In the genomic region with DNA sequence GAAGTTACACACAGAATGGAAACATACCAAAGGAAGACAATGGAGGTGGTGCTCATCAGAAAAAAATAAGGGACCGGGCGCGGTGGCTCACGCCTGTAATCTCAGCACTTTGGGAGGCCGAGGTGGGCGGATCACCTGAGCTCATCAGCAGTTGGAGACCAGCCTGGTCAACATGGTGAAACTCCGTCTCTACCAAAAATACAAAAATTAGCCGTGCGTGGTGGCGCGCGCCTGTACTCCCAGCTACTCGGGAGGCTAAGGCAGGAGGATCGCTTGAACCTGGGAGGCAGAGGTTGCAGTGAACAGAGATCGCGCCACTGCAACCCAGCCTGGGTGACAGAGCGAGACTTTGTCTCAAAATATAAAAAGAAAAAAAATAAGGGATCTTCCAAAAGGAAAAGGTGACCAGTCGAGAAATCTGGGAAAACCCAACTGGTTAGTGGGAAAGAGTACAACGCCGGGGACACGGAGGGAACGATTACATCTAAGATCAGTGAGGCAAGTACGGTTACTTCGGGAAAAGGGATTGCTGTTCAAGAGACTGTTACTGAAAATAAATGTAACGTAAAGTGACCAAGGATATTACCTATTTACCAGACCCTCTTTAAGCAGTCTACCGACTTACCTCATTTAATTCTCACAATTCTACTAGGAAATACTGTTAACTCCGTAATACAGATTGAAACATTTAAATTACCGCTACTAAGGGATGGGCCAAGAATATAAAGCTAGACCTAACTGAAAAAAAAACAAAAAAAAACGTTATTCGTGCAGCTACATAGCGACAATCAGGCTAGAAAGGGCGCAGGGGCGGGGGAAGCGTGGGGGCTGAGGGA, we compare ENCODE assay signal across 8 cellular contexts. TPM values are rescaled to one million over a fixed set of nuclear protein-coding genes. Genes with fewer than 3 reads are reported as not detected.
DNase-seq lines count a peak whose midpoint lies in the region; ATAC-seq and TF ChIP-seq lines count a peak whose summit lies in the region.

No MANE protein-coding gene starts in this region.

- peaks cover 7% of the 10 kb centered on the region; the same call in 1 of the 2 replicates for H3F3A ChIP-seq in SU-DHL-6 (ENCODE audit: insufficient read depth)

- H3K4me1 ChIP-seq in esophagus squamous epithelium, result peaks cover 13 to 29% (median 15%) of the 10 kb centered on the region in 3 donors

- H3K4me1 Mint-ChIP-seq in progenitor cell of endocrine pancreas (ENCODE audit: low read depth), result peaks cover 17% of the 10 kb centered on the region

- H3K27ac ChIP-seq in SU-DHL-6 (ENCODE audit: low read depth, low read length) (peak overlapping the region; percentile 65), esophagus squamous epithelium (peak overlapping the region; percentile 79 to 93 (median 90))

- peaks cover 10% of the 10 kb centered on the region for H3K36me3 Mint-ChIP-seq in progenitor cell of endocrine pancreas (ENCODE audit: insufficient read depth)

- H3K4me3 Mint-ChIP-seq in progenitor cell of endocrine pancreas (ENCODE audit: low read depth), result peak overlapping the region; percentile 97

- H4K20me1 ChIP-seq in SU-DHL-6 (ENCODE audit: low read depth, low read length), result peaks cover 18% of the 10 kb centered on the region; the same call in 1 of the 2 replicates

- WGBS in esophagus squamous epithelium, 2 donors, result 24 to 38% methylated on average over 34 of the region's 34 CpGs

- TF ChIP-seq CTCF in SU-DHL-6 (IDR thresholded peaks at IDR 0.05; ENCODE audit: insufficient read depth, low read length, poor library complexity, severe bottlenecking) (no peak), esophagus squamous epithelium (IDR thresholded peaks at IDR 0.05) (no peak), progenitor cell of endocrine pancreas (IDR thresholded peaks at IDR 0.05; ENCODE audit: unreplicated experiment) (no peak)

- no peak for TF ChIP-seq POLR2A in esophagus squamous epithelium (IDR thresholded peaks at IDR 0.05)

- no peaks in the 10 kb centered on the region for H3K27me3 ChIP-seq in SU-DHL-6 (ENCODE audit: low read length)
- H3K27me3 ChIP-seq in esophagus squamous epithelium, result no peaks in the 10 kb centered on the region

- ATAC-seq in GM21423 (IDR thresholded peaks at IDR 0.05; ENCODE audit: unreplicated experiment), result peak; percentile 3

- intact Hi-C loops in esophagus squamous epithelium (cut with DNase I), result no loop called here

- H2AFZ ChIP-seq in SU-DHL-6 (ENCODE audit: low read depth, low read length, severe bottlenecking), result peak overlapping the region; percentile 30

- no peaks in the 10 kb centered on the region for H3K27me3 Mint-ChIP-seq in progenitor cell of endocrine pancreas

- H3K36me3 ChIP-seq in SU-DHL-6 (ENCODE audit: low read length) (peaks cover 27% of the 10 kb centered on the region), esophagus squamous epithelium (peaks cover 0 to 41% (median 16%) of the 10 kb centered on the region in 3 donors)

- no peaks in the 10 kb centered on the region for H3K9me3 ChIP-seq in SU-DHL-6 (ENCODE audit: insufficient read depth, low read length)
- H3K9me3 ChIP-seq in esophagus squamous epithelium, result no peaks in the 10 kb centered on the region

- H3K79me2 ChIP-seq in SU-DHL-6 (ENCODE audit: insufficient read depth, low read length), result peaks cover 53% of the 10 kb centered on the region

- DNase-seq in esophagus squamous epithelium (lab: John Stamatoyannopoulos, UW), result no peak
- no peak for DNase-seq in progenitor cell of endocrine pancreas (ENCODE audit: low spot score, unreplicated experiment)
- DNase-seq in inferior parietal cortex (ENCODE audit: extremely low spot score), result no peak
- no peak for DNase-seq in HK-2 (ENCODE audit: unreplicated experiment)
- no peak for DNase-seq in ureter (ENCODE audit: low spot score)
- DNase-seq in AG08396 (ENCODE audit: low spot score), result no peak

- no peaks in the 10 kb centered on the region for H3K9me2 ChIP-seq in SU-DHL-6 (replicated peaks; ENCODE audit: insufficient read depth, low read length)

- H3K4me3 ChIP-seq in SU-DHL-6 (ENCODE audit: insufficient read depth, low read length, poor library complexity, severe bottlenecking) (peak overlapping the region; percentile 90), esophagus squamous epithelium (peak overlapping the region; percentile 87 to 98 (median 90))

- H3K27ac Mint-ChIP-seq in progenitor cell of endocrine pancreas, result peak overlapping the region; percentile 96

- H3K9ac ChIP-seq in SU-DHL-6 (ENCODE audit: low read length), result peak overlapping the region; percentile 77

- H3K4me2 ChIP-seq in SU-DHL-6 (ENCODE audit: low read depth, low read length, poor library complexity, severe bottlenecking), result peak overlapping the region; percentile 82

- H3K9me3 Mint-ChIP-seq in progenitor cell of endocrine pancreas (ENCODE audit: low read depth), result no peaks in the 10 kb centered on the region

RNA-seq across cellular contexts. Expression of gene CCT3, which starts 0.8 kb away (rescaled TPM):
- 100 to 1,000 TPM; 149 to 258 (median 226) TPM for total RNA-seq in esophagus squamous epithelium
- 260 and 270 TPM in 2 replicates for total RNA-seq in progenitor cell of endocrine pancreas
- total RNA-seq in ureter, result 209 TPM

RNA-seq across cellular contexts. Expression of gene TSACC, which starts 1.1 kb away (rescaled TPM):
- not detected for total RNA-seq in esophagus squamous epithelium
- total RNA-seq in progenitor cell of endocrine pancreas, result 0.65 and 0.95 TPM in 2 replicates
- 2.2 TPM for total RNA-seq in ureter

RNA-seq across cellular contexts. Expression of gene RHBG, which starts 31.7 kb away (rescaled TPM):
- 1 to 10 TPM in 2 of 4 donors, under 1 TPM in 2; 0.23 to 1.6 (median 1.1) TPM for total RNA-seq in esophagus squamous epithelium
- 0.36 and 0.71 TPM in 2 replicates for total RNA-seq in progenitor cell of endocrine pancreas
- 2.8 TPM for total RNA-seq in ureter

RNA-seq across cellular contexts. Expression of gene VHLL, which starts 38.2 kb away (rescaled TPM):
- total RNA-seq in esophagus squamous epithelium (under 1 TPM in 1 of 4 donors, not detected in 3; 0.57 TPM), progenitor cell of endocrine pancreas (0.46 TPM in 1 of 2 replicates, not detected in the other), ureter (not detected)

RNA-seq across cellular contexts. Expression of gene GLMP, which starts 41.8 kb away (rescaled TPM):
- 10 to 100 TPM; 16.1 to 44.2 (median 27.7) TPM for total RNA-seq in esophagus squamous epithelium
- total RNA-seq in progenitor cell of endocrine pancreas, result 57.1 and 59.3 TPM in 2 replicates
- total RNA-seq in ureter, result 47.6 TPM
